2 cellular contexts compared by ENCODE assay signal in the genomic region with DNA sequence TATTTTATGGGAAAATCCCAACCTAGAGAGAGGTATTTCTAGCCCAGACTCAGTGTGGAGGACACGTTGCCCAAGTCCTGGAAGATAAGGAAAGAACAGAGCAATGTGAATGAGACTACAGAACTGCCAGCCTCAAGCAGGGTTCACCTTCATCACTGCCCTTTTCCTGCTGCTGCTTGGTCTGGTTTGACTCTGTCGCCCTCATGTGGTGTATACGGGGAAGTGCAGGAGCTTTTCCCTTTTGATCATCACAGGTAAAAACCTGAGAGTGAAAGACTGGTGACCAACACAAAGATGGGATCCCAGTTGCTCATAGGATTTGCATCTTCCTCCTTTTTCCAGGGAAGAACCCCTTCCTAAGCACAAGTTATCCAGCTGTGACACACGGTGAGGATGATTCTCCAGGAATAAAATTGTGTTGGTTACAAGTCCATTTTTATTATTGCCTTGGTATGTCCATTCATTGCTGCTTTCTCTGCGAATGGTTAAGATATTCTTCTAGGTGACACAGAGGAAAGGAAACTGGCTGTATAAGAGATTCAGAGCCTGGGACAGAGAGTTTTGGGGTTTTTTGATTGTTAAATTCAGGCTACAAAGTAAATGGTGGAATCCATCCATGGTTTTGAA.
TF ChIP-seq lines count a peak whose summit lies in the region.

No MANE protein-coding gene starts in this region.

TF ChIP-seq in HEK293T, 16 proteins besides CTCF, POLR2A, EP300 and RAD21 (continued from another document):
- TF ChIP-seq HDGF (IDR thresholded peaks at IDR 0.05; ENCODE audit: borderline replicate concordance) (no peak), ARNT (IDR thresholded peaks at IDR 0.05) (no peak), TARDBP (IDR thresholded peaks at IDR 0.05) (no peak), ELF4 (IDR thresholded peaks at IDR 0.05) (no peak), FOXK2 (IDR thresholded peaks at IDR 0.05) (no peak), NFRKB (IDR thresholded peaks at IDR 0.05) (no peak), FOXM1 (IDR thresholded peaks at IDR 0.05; ENCODE audit: borderline replicate concordance) (no peak), PKNOX1 (IDR thresholded peaks at IDR 0.05) (no peak), SUZ12 (IDR thresholded peaks at IDR 0.05) (no peak), ZNF384 (IDR thresholded peaks at IDR 0.05) (no peak), L3MBTL2 (conservative IDR thresholded peaks at IDR 0.05) (no peak), CTBP1 (IDR thresholded peaks at IDR 0.05; ENCODE audit: borderline replicate concordance) (no peak), BHLHE40 (IDR thresholded peaks at IDR 0.05; ENCODE audit: borderline replicate concordance) (no peak)

TF ChIP-seq in H1, 55 proteins besides CTCF, POLR2A, EP300 and RAD21:
- TF ChIP-seq, protein P1, sequence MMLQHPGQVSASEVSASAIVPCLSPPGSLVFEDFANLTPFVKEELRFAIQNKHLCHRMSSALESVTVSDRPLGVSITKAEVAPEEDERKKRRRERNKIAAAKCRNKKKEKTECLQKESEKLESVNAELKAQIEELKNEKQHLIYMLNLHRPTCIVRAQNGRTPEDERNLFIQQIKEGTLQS (IDR thresholded peaks at IDR 0.05; ENCODE audit: insufficient read depth, low read depth, low read length) = no peak
- TF ChIP-seq BCL11A (IDR thresholded peaks at IDR 0.05; ENCODE audit: low read depth in 2 of 2, low read length in 2 of 2) (no peak), ZNF274 (IDR thresholded peaks at IDR 0.05; ENCODE audit: borderline replicate concordance, extremely low read depth, low read length) (no peak), CHD7 (IDR thresholded peaks at IDR 0.05; ENCODE audit: insufficient replicate concordance, low read length) (no peak), NRF1 (IDR thresholded peaks at IDR 0.05; ENCODE audit: low read depth, low read length) (no peak), GTF2F1 (IDR thresholded peaks at IDR 0.05; ENCODE audit: borderline replicate concordance, low read depth, low read length) (no peak), SRF (IDR thresholded peaks at IDR 0.05; ENCODE audit: low read depth, low read length) (no peak), JUN (IDR thresholded peaks at IDR 0.05; ENCODE audit: low read depth, low read length) (no peak), CHD2 (IDR thresholded peaks at IDR 0.05; ENCODE audit: low read length) (no peak), CTBP2 (IDR thresholded peaks at IDR 0.05; ENCODE audit: borderline replicate concordance, insufficient read depth, insufficient read length, low read length) (no peak), SP1 (IDR thresholded peaks at IDR 0.05; ENCODE audit: low read depth, low read length) (no peak), USF2 (IDR thresholded peaks at IDR 0.05; ENCODE audit: low read length) (no peak), POU5F1 (IDR thresholded peaks at IDR 0.05; ENCODE audit: low read depth, low read length) (no peak), CBX8 (IDR thresholded peaks at IDR 0.05; ENCODE audit: borderline replicate concordance, low read depth, low read length) (no peak), SIX5 (IDR thresholded peaks at IDR 0.05; ENCODE audit: low read depth, low read length) (no peak), CEBPB (IDR thresholded peaks at IDR 0.05; ENCODE audit: low read depth, low read length) (no peak)
